ENCODE assay signal across 21 cellular contexts in genomic region chr7:84469034-84469433, GRCh38.
"Had no signal": no experiment of that assay in that cellular context is flagged by ENCODE, and none has a peak within 500 bp of the region (broad histone marks: within the 10 kb centered on the region; RNA-seq: fewer than 3 reads in every experiment).

No MANE protein-coding gene starts in this region.

- H3K4me3 ChIP-seq: esophagus squamous epithelium, lung, right atrium auricular region, thyroid gland had no signal

- H3K27ac ChIP-seq: brain microvascular endothelial cell, esophagus squamous epithelium, right atrium auricular region, thyroid gland had no signal

- H3K27me3 ChIP-seq: brain microvascular endothelial cell, esophagus squamous epithelium, right atrium auricular region, thyroid gland had no signal

- DNase-seq: activated CD4-positive, alpha-beta memory T cell treated with anti-CD3 and anti-CD28 coated beads, Interleukin-2, amount 10 ng/mL, durations not matched to agents 7 days and 5 days; activated CD4-positive, alpha-beta T cell treated with anti-CD3 and anti-CD28 coated beads for 48 hours; activated CD4-positive, CD25-positive, alpha-beta regulatory T cell; activated naive CD4-positive, alpha-beta T cell; activated naive CD8-positive, alpha-beta T cell treated with anti-CD3 and anti-CD28 coated beads, Interleukin-2, amount 10 ng/mL, durations not matched to agents 7 days and 5 days; activated T-cell treated with anti-CD3 and anti-CD28 coated beads, Interleukin-2, amount 50 U/mL, for 1 hour; amygdala; brain microvascular endothelial cell; cerebellar nuclear complex; effector CD8-positive, alpha-beta T cell; esophagus squamous epithelium; glutamatergic neuron; hippocampal formation; nucleus accumbens; stimulated activated CD4-positive, alpha-beta T cell treated with anti-CD3 and anti-CD28 coated beads, Interleukin-12 subunit alpha, Interleukin-12 subunit beta, amount 100 ng/mL, for 4 hours; stimulated activated CD4-positive, alpha-beta T cell treated with anti-CD3 and anti-CD28 coated beads, Interleukin-1b, Interleukin-23, amount 100 ng/mL, for 48 hours; stimulated activated CD8-positive, alpha-beta memory T cell treated with anti-CD3 and anti-CD28 coated beads, Interleukin-4, amount 100 ng/mL, for 48 hours; stimulated activated naive CD4-positive, alpha-beta T cell; thyroid gland had no signal

- H3K36me3 ChIP-seq: brain microvascular endothelial cell, esophagus squamous epithelium, right atrium auricular region, thyroid gland had no signal

- H3K9me3 ChIP-seq: esophagus squamous epithelium, right atrium auricular region, thyroid gland had no signal

- H3K4me1 ChIP-seq: esophagus squamous epithelium, right atrium auricular region, thyroid gland had no signal
